17 cellular contexts compared by ENCODE assay signal in the genomic region with DNA sequence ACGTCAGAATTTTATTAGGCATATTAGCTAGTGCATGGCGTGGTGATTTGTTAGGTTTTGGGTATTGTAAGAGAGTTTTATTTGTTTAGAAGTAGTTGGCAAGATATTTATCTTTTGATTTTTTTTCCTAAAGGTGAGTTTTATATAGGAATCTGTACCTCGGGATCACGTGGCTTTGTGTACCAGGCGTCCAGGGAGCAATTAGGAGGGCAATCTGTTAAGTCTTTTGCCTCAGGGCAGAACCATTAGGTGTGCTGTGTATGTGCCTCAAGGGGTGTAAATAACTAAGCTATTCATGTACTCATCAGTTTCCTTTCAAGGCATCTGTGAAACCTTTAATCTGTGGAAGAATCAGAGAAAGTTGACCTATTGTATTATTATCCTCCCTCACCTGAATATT.
"Had no signal": no experiment of that assay in that cellular context is flagged by ENCODE, and none has a peak within 500 bp of the region (broad histone marks: within the 10 kb centered on the region; RNA-seq: fewer than 3 reads in every experiment).

No MANE protein-coding gene starts in this region.

- H3K4me3 Mint-ChIP-seq: activated CD4-positive, alpha-beta T cell treated with anti-CD3 and anti-CD28 coated beads, Interleukin-2, amount 10 ng/mL, durations not matched to agents 7 days and 5 days; activated naive CD4-positive, alpha-beta T cell treated with anti-CD3 and anti-CD28 coated beads for 36 hours; activated T-helper 17 cell treated with anti-CD3 and anti-CD28 coated beads, Interleukin-2, amount 50 U/mL, for 72 hours; immature natural killer cell; naive thymus-derived CD4-positive, alpha-beta T cell had no signal

- H3K27ac Mint-ChIP-seq: activated CD4-positive, alpha-beta T cell treated with anti-CD3 and anti-CD28 coated beads, Interleukin-2, amount 10 ng/mL, durations not matched to agents 7 days and 5 days; activated naive CD4-positive, alpha-beta T cell treated with anti-CD3 and anti-CD28 coated beads for 36 hours; activated T-helper 17 cell treated with anti-CD3 and anti-CD28 coated beads, Interleukin-2, amount 50 U/mL, for 72 hours; naive thymus-derived CD4-positive, alpha-beta T cell had no signal

- H3K27me3 ChIP-seq: cardiac muscle cell, esophagus squamous epithelium, testis had no signal

- H3K4me3 ChIP-seq: cardiac muscle cell, esophagus squamous epithelium, lung, psoas muscle, testis had no signal

- H3K9me3 Mint-ChIP-seq: activated naive CD4-positive, alpha-beta T cell treated with anti-CD3 and anti-CD28 coated beads for 36 hours; activated T-helper 17 cell treated with anti-CD3 and anti-CD28 coated beads, Interleukin-2, amount 50 U/mL, for 72 hours; immature natural killer cell; naive thymus-derived CD4-positive, alpha-beta T cell had no signal

- H3K27me3 Mint-ChIP-seq: activated CD4-positive, alpha-beta T cell treated with anti-CD3 and anti-CD28 coated beads, Interleukin-2, amount 10 ng/mL, durations not matched to agents 7 days and 5 days; activated T-helper 17 cell treated with anti-CD3 and anti-CD28 coated beads, Interleukin-2, amount 50 U/mL, for 72 hours; naive thymus-derived CD4-positive, alpha-beta T cell had no signal

- H3K4me1 ChIP-seq: esophagus squamous epithelium, psoas muscle, testis had no signal

- H3K27ac ChIP-seq: cardiac muscle cell, esophagus squamous epithelium, psoas muscle, testis had no signal

- DNase-seq: activated CD4-positive, alpha-beta T cell treated with anti-CD3 and anti-CD28 coated beads, Interleukin-2, amount 10 ng/mL, durations not matched to agents 7 days and 5 days; activated CD4-positive, CD25-positive, alpha-beta regulatory T cell; activated CD8-positive, alpha-beta memory T cell treated with anti-CD3 and anti-CD28 coated beads for 24 hours; activated naive CD4-positive, alpha-beta T cell treated with anti-CD3 and anti-CD28 coated beads for 36 hours; activated T-cell treated with anti-CD3 and anti-CD28 coated beads for 4 hours; esophagus squamous epithelium; foreskin fibroblast; glutamatergic neuron; immature natural killer cell; left cardiac atrium; naive thymus-derived CD4-positive, alpha-beta T cell; psoas muscle; stimulated activated naive CD8-positive, alpha-beta T cell treated with anti-CD3 and anti-CD28 coated beads, Interleukin-15, Interleukin-2, amounts not matched to agents 100 U/mL and 50 U/mL, for 24 hours; testis had no signal

- H3K36me3 ChIP-seq: cardiac muscle cell, esophagus squamous epithelium had no signal

- H3K9me3 ChIP-seq: esophagus squamous epithelium, psoas muscle, testis had no signal

- H3K4me1 Mint-ChIP-seq: activated CD4-positive, alpha-beta T cell treated with anti-CD3 and anti-CD28 coated beads, Interleukin-2, amount 10 ng/mL, durations not matched to agents 7 days and 5 days; activated T-helper 17 cell treated with anti-CD3 and anti-CD28 coated beads, Interleukin-2, amount 50 U/mL, for 72 hours had no signal
